In the genomic region with DNA sequence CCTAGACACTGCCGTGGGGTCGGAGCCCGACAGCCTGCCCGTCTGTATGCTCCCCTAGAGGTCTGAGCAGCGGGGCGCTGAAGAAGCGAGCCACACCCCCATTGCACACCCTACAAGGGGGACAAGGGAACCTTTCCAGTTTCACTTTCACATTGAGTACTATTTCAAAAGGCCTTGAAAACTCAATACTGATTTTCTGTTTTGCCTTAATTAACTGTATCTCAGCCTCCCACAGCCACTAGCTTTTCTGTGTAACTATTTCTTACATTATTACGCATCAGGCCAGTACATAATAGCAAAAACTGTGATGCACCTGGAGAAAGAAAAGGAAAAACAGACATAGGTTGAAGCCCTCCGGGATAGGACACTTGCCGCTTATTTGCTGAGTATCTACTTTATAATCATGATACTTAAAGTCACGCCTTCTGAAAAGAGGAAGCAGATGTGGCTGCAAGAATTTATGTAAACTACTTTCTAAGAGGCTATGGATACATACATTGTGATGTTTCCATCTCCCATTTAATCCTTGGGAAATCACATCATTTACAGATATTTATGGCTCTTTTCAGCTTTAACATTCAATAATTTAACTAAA, we compare ENCODE assay signal across 8 cellular contexts.
DNase-seq lines count a peak whose midpoint lies in the region; ATAC-seq and TF ChIP-seq lines count a peak whose summit lies in the region.

No MANE protein-coding gene starts in this region.

- H3K27me3 ChIP-seq in CD8-positive, alpha-beta memory T cell (ENCODE audit: insufficient read depth, low read length, poor library complexity, severe bottlenecking) = no peaks in the 10 kb centered on the region
- H3K27me3 ChIP-seq in Peyer's patch = no peaks in the 10 kb centered on the region
- no peaks in the 10 kb centered on the region for H3K27me3 ChIP-seq in mesenchymal stem cell (ENCODE audit: control insufficient read depth in 1 of 2, insufficient read depth in 1 of 2, low read length in 2 of 2)
- H3K27me3 ChIP-seq in esophagus muscularis mucosa = no peaks in the 10 kb centered on the region

- H2AFZ ChIP-seq in mesenchymal stem cell (ENCODE audit: low read depth, low read length) = no peak overlapping the region

- no peak overlapping the region for H3K14ac ChIP-seq in mesenchymal stem cell (ENCODE audit: low read length in 2 of 2)

- H2BK12ac ChIP-seq in mesenchymal stem cell (ENCODE audit: low read length in 2 of 2) = no peak overlapping the region

- H3K79me1 ChIP-seq in mesenchymal stem cell (replicated peaks; ENCODE audit: low read length, poor library complexity, severe bottlenecking) = no peaks in the 10 kb centered on the region

- peaks cover 0 to 5% (median 0%) of the 10 kb centered on the region in 3 donors for H3K36me3 Mint-ChIP-seq in CD8-positive, alpha-beta memory T cell
- H3K36me3 Mint-ChIP-seq in activated naive CD8-positive, alpha-beta T cell treated with anti-CD3 and anti-CD28 coated beads, Interleukin-2, amount 10 ng/mL, durations not matched to agents 7 days and 5 days = peaks cover 3% of the 10 kb centered on the region

- H3K4me1 Mint-ChIP-seq in CD8-positive, alpha-beta memory T cell = peaks cover 11 to 21% (median 14%) of the 10 kb centered on the region in 3 donors
- H3K4me1 Mint-ChIP-seq in activated naive CD8-positive, alpha-beta T cell treated with anti-CD3 and anti-CD28 coated beads, Interleukin-2, amount 10 ng/mL, durations not matched to agents 7 days and 5 days = peaks cover 11% of the 10 kb centered on the region

- no peak overlapping the region for H4K8ac ChIP-seq in mesenchymal stem cell (ENCODE audit: low read length)

- H3K27ac ChIP-seq in CD8-positive, alpha-beta memory T cell (ENCODE audit: low read depth, low read length) = no peak overlapping the region
- H3K27ac ChIP-seq in Peyer's patch (peak overlapping the region in 1 of 4 donors; percentile 55), mesenchymal stem cell (ENCODE audit: low read length, poor library complexity, severe bottlenecking) (no peak overlapping the region), esophagus muscularis mucosa (replicated peaks in 1 of 4) (no peak overlapping the region)

- H2BK120ac ChIP-seq in mesenchymal stem cell (ENCODE audit: low read depth, low read length) = no peak overlapping the region

- TF ChIP-seq POLR2A in Peyer's patch (IDR thresholded peaks at IDR 0.05) = no peak
- TF ChIP-seq POLR2A in esophagus muscularis mucosa (IDR thresholded peaks at IDR 0.05; ENCODE audit: low read depth) = no peak

- no peak overlapping the region for H4K91ac ChIP-seq in mesenchymal stem cell (ENCODE audit: low read length)

- no peaks in the 10 kb centered on the region for H3K36me3 ChIP-seq in CD8-positive, alpha-beta memory T cell (ENCODE audit: insufficient read depth, low read length)
- no peaks in the 10 kb centered on the region for H3K36me3 ChIP-seq in Peyer's patch
- no peaks in the 10 kb centered on the region for H3K36me3 ChIP-seq in mesenchymal stem cell (ENCODE audit: control insufficient read depth in 1 of 2, insufficient read depth in 2 of 2, low read depth in 1 of 2, low read length in 2 of 2)
- H3K36me3 ChIP-seq in esophagus muscularis mucosa = no peaks in the 10 kb centered on the region

- H3K9me3 ChIP-seq in CD8-positive, alpha-beta memory T cell (ENCODE audit: low read length) = no peaks in the 10 kb centered on the region
- no peaks in the 10 kb centered on the region for H3K9me3 ChIP-seq in Peyer's patch
- H3K9me3 ChIP-seq in mesenchymal stem cell (ENCODE audit: control insufficient read depth, low read length) = no peaks in the 10 kb centered on the region
- no peaks in the 10 kb centered on the region for H3K9me3 ChIP-seq in esophagus muscularis mucosa

- no peak overlapping the region for H3K4me2 ChIP-seq in mesenchymal stem cell (ENCODE audit: low read length, poor library complexity, severe bottlenecking)

- TF ChIP-seq EP300 in esophagus muscularis mucosa (IDR thresholded peaks at IDR 0.05) = no peak

- H3K27me3 Mint-ChIP-seq in CD8-positive, alpha-beta memory T cell = no peaks in the 10 kb centered on the region
- no peaks in the 10 kb centered on the region for H3K27me3 Mint-ChIP-seq in activated naive CD8-positive, alpha-beta T cell treated with anti-CD3 and anti-CD28 coated beads, Interleukin-2, amount 10 ng/mL, durations not matched to agents 7 days and 5 days

- POLR2A ChIA-PET in CD8-positive, alpha-beta memory T cell (lab: Charles Lee) = no interaction called here
- POLR2A ChIA-PET in activated naive CD8-positive, alpha-beta T cell treated with anti-CD3 and anti-CD28 coated beads, Interleukin-2, amount 10 ng/mL, durations not matched to agents 7 days and 5 days (lab: Charles Lee) = no interaction called here

- no peak overlapping the region for H3K9ac ChIP-seq in mesenchymal stem cell (ENCODE audit: low read length)

- no peak for TF ChIP-seq CTCF in Peyer's patch (IDR thresholded peaks at IDR 0.05)
- no peak for TF ChIP-seq CTCF in esophagus muscularis mucosa (IDR thresholded peaks at IDR 0.05)

- H3K4me3 Mint-ChIP-seq in CD8-positive, alpha-beta memory T cell = peak overlapping the region; percentile 83 to 94 (median 89)
- peak overlapping the region; percentile 88 for H3K4me3 Mint-ChIP-seq in activated naive CD8-positive, alpha-beta T cell treated with anti-CD3 and anti-CD28 coated beads, Interleukin-2, amount 10 ng/mL, durations not matched to agents 7 days and 5 days

- H3K23ac ChIP-seq in mesenchymal stem cell (ENCODE audit: low read length in 2 of 2) = no peak overlapping the region

- CTCF ChIA-PET in CD8-positive, alpha-beta memory T cell (lab: Charles Lee) = interaction anchor here (0.6 to 1.3 kb wide), 2 partner anchors 9 to 18 kb away, joined by 3 read pairs; no protein-coding TSS in a partner anchor

- intact Hi-C loops in posterior cingulate gyrus (cut with DNase I) (no loop called here), esophagus muscularis mucosa (cut with DNase I) (no loop called here)

- 87% methylated on average over 10 of the region's 11 CpGs for WGBS in mesenchymal stem cell
- 89% methylated on average over 11 of the region's 11 CpGs for WGBS in esophagus muscularis mucosa

- no peaks in the 10 kb centered on the region for H3K9me3 Mint-ChIP-seq in CD8-positive, alpha-beta memory T cell
- no peaks in the 10 kb centered on the region for H3K9me3 Mint-ChIP-seq in activated naive CD8-positive, alpha-beta T cell treated with anti-CD3 and anti-CD28 coated beads, Interleukin-2, amount 10 ng/mL, durations not matched to agents 7 days and 5 days

- no peaks in the 10 kb centered on the region for H3K4me1 ChIP-seq in CD8-positive, alpha-beta memory T cell (ENCODE audit: insufficient read depth, low read length)
- H3K4me1 ChIP-seq in Peyer's patch (no peaks in the 10 kb centered on the region), mesenchymal stem cell (ENCODE audit: control insufficient read depth, insufficient read depth, low read depth, low read length) (no peaks in the 10 kb centered on the region), esophagus muscularis mucosa (no peaks in the 10 kb centered on the region)

- no peak overlapping the region for H2BK15ac ChIP-seq in mesenchymal stem cell (ENCODE audit: low read depth, poor library complexity, severe bottlenecking)

- no peak overlapping the region for H3K4ac ChIP-seq in mesenchymal stem cell (ENCODE audit: low read depth in 1 of 2, low read length in 2 of 2)

- no peak overlapping the region for H3K18ac ChIP-seq in mesenchymal stem cell (ENCODE audit: low read depth in 1 of 2, low read length in 2 of 2)

- H2AK5ac ChIP-seq in mesenchymal stem cell (ENCODE audit: low read length, severe bottlenecking) = no peak overlapping the region

- DNase-seq in CD8-positive, alpha-beta memory T cell = peak; percentile 4 to 73 (median 51)
- DNase-seq in Peyer's patch = peak in 2 of 3 donors; percentile 44 to 56
- peak; percentile 60 for DNase-seq in activated naive CD8-positive, alpha-beta T cell treated with anti-CD3 and anti-CD28 coated beads, Interleukin-2, amount 10 ng/mL, durations not matched to agents 7 days and 5 days
- DNase-seq in mesenchymal stem cell = no peak
- no peak for DNase-seq in posterior cingulate gyrus
- DNase-seq in esophagus muscularis mucosa (ENCODE audit: extremely low spot score) = no peak

- H3K27ac Mint-ChIP-seq in CD8-positive, alpha-beta memory T cell = peak overlapping the region; percentile 65 to 98 (median 94)
- peak overlapping the region; percentile 89 for H3K27ac Mint-ChIP-seq in activated naive CD8-positive, alpha-beta T cell treated with anti-CD3 and anti-CD28 coated beads, Interleukin-2, amount 10 ng/mL, durations not matched to agents 7 days and 5 days

- H3K4me3 ChIP-seq in CD8-positive, alpha-beta memory T cell (ENCODE audit: low read length) = peak overlapping the region; percentile 18
- H3K4me3 ChIP-seq in Peyer's patch = peak overlapping the region in 2 of 4 donors; percentile 8 to 27
- no peak overlapping the region for H3K4me3 ChIP-seq in mesenchymal stem cell (ENCODE audit: insufficient read depth in 1 of 2, low read depth in 1 of 2, low read length in 2 of 2)
- no peak overlapping the region for H3K4me3 ChIP-seq in esophagus muscularis mucosa

- H2BK5ac ChIP-seq in mesenchymal stem cell (ENCODE audit: low read depth, low read length, poor library complexity, severe bottlenecking) = no peak overlapping the region

- ATAC-seq in HG02798 (IDR thresholded peaks at IDR 0.05; ENCODE audit: poor library complexity, unreplicated experiment) = peak; percentile 85
- peak; percentile 98 for ATAC-seq in activated naive CD8-positive, alpha-beta T cell treated with anti-CD3 and anti-CD28 coated beads, Interleukin-2, amount 10 ng/mL, durations not matched to agents 7 days and 5 days (ENCODE audit: low read depth)
- no peak for ATAC-seq in HG03565 (IDR thresholded peaks at IDR 0.05; ENCODE audit: unreplicated experiment)

Comparison
In these comparisons a context has a peak if more than half of its experiments do, and no peak if none do; other contexts are left out.
1. DNase-seq: peak in CD8-positive, alpha-beta memory T cell (5 of 5), Peyer's patch (2 of 3) and activated naive CD8-positive, alpha-beta T cell treated with anti-CD3 and anti-CD28 coated beads, Interleukin-2, amount 10 ng/mL, durations not matched to agents 7 days and 5 days (single experiment); none in mesenchymal stem cell (single experiment), posterior cingulate gyrus (0 of 10) and esophagus muscularis mucosa (single experiment).